17 cellular contexts compared by ENCODE assay signal in the genomic region with DNA sequence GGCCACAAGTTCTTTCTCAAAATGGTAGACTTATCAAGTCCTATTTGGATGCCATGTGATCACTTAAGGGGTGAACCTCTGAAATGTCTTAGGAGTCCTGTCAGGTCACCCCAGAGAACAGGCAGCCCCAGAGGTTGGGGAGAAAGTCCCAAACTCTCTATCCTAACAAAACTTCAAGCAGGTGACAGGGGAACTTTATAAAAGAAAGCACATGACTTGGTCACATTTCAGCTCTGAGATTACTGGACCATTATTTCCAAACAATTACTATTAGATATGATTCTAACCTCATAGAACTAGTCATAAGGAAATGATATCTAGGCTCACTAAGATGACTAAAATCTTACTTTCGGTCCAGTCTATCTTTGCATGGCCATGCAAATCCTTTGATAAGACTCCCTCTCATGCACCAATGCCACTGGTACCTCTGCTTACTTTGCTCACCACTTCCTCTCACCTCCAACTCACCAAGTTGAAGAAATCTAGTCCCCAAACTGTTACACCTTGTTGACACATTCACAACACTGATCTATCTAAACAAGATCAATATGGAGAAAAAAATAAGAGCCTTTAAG.
DNase-seq lines count a peak whose midpoint lies in the region; ATAC-seq and TF ChIP-seq lines count a peak whose summit lies in the region.
"Had no signal": no experiment of that assay in that cellular context is flagged by ENCODE, and none has a peak within 500 bp of the region (broad histone marks: within the 10 kb centered on the region; RNA-seq: fewer than 3 reads in every experiment).

No MANE protein-coding gene starts in this region.

- no peak overlapping the region for H3K4me3 Mint-ChIP-seq in naive thymus-derived CD8-positive, alpha-beta T cell
- no peak overlapping the region for H3K4me3 Mint-ChIP-seq in chondrocyte (ENCODE audit: unreplicated experiment)
- H3K4me3 Mint-ChIP-seq: activated CD4-positive, alpha-beta T cell treated with anti-CD3 and anti-CD28 coated beads, Interleukin-2, amount 10 ng/mL, durations not matched to agents 7 days and 5 days; mesothelial cell of epicardium; T-helper 2 cell treated with Interferon-gamma antibody and Interleukin-4, amounts not matched to agents 5 μg/mL and 100 μg/mL, for 36 hours had no signal

- H3K4me1 ChIP-seq in OCI-LY3 (ENCODE audit: low read length), result peaks cover 58% of the 10 kb centered on the region
- H3K4me1 ChIP-seq: pancreas had no signal

- H3K9ac ChIP-seq in OCI-LY3 (ENCODE audit: low read length), result peak overlapping the region; percentile 75

- peak overlapping the region; percentile 99 for H3K27ac ChIP-seq in OCI-LY3 (ENCODE audit: low read length)
- H3K27ac ChIP-seq: pancreas, thoracic aorta had no signal

- peaks cover 87% of the 10 kb centered on the region for H3K79me2 ChIP-seq in OCI-LY3 (ENCODE audit: low read length)

- no peak for TF ChIP-seq CTCF in OCI-LY3 (IDR thresholded peaks at IDR 0.05; ENCODE audit: low read depth, low read length)
- TF ChIP-seq CTCF in chondrocyte (IDR thresholded peaks at IDR 0.05), result no peak

- H2AFZ ChIP-seq in OCI-LY3 (ENCODE audit: low read depth, low read length), result no peak overlapping the region

- POLR2A ChIA-PET in naive thymus-derived CD8-positive, alpha-beta T cell (lab: Charles Lee), result no interaction called here

- H3K27ac Mint-ChIP-seq in naive thymus-derived CD8-positive, alpha-beta T cell, result no peak overlapping the region
- no peak overlapping the region for H3K27ac Mint-ChIP-seq in chondrocyte (ENCODE audit: unreplicated experiment)
- H3K27ac Mint-ChIP-seq: activated CD4-positive, alpha-beta T cell treated with anti-CD3 and anti-CD28 coated beads, Interleukin-2, amount 10 ng/mL, durations not matched to agents 7 days and 5 days; mesothelial cell of epicardium; T-helper 2 cell treated with Interferon-gamma antibody and Interleukin-4, amounts not matched to agents 5 μg/mL and 100 μg/mL, for 36 hours had no signal

- no peaks in the 10 kb centered on the region for H4K20me1 ChIP-seq in OCI-LY3 (ENCODE audit: insufficient read depth, low read length)

- H3K4me1 Mint-ChIP-seq in naive thymus-derived CD8-positive, alpha-beta T cell, result no peaks in the 10 kb centered on the region
- no peaks in the 10 kb centered on the region for H3K4me1 Mint-ChIP-seq in chondrocyte (ENCODE audit: low read depth)
- H3K4me1 Mint-ChIP-seq: activated CD4-positive, alpha-beta T cell treated with anti-CD3 and anti-CD28 coated beads, Interleukin-2, amount 10 ng/mL, durations not matched to agents 7 days and 5 days; mesothelial cell of epicardium had no signal

- peaks cover 3 to 19% (median 9%) of the 10 kb centered on the region in 9 donors for H3K9me3 Mint-ChIP-seq in naive thymus-derived CD8-positive, alpha-beta T cell
- H3K9me3 Mint-ChIP-seq in chondrocyte (ENCODE audit: low read depth), result peaks cover 6% of the 10 kb centered on the region

- no peak for DNase-seq in naive thymus-derived CD8-positive, alpha-beta T cell
- DNase-seq in chondrocyte (ENCODE audit: low spot score), result no peak
- DNase-seq in NOMO-1 (lab: John Stamatoyannopoulos, UW; ENCODE audit: unreplicated experiment in 2 of 2), result no peak
- no peak for DNase-seq in HK-2 (ENCODE audit: unreplicated experiment)
- DNase-seq: activated CD4-positive, alpha-beta T cell treated with anti-CD3 and anti-CD28 coated beads, Interleukin-2, amount 10 ng/mL, durations not matched to agents 7 days and 5 days; effector CD4-positive, alpha-beta T cell; NCI-H1436; NCI-H510A treated with DMSO at 0.1 percent for 48 hours; pancreas had no signal

- H3K27me3 ChIP-seq in OCI-LY3 (ENCODE audit: low read depth, low read length), result no peaks in the 10 kb centered on the region
- H3K27me3 ChIP-seq: pancreas had no signal

- peaks cover 5% of the 10 kb centered on the region for H3K9me3 ChIP-seq in OCI-LY3 (ENCODE audit: insufficient read depth, low read length)
- H3K9me3 ChIP-seq: pancreas had no signal

- ATAC-seq in GM18870 (IDR thresholded peaks at IDR 0.05; ENCODE audit: unreplicated experiment) (peak; percentile 81), GM21526 (IDR thresholded peaks at IDR 0.05; ENCODE audit: low FRiP score, unreplicated experiment) (peak; percentile 94), HG03066 (IDR thresholded peaks at IDR 0.05; ENCODE audit: low read depth, unreplicated experiment) (peak; percentile 92)
- ATAC-seq in naive thymus-derived CD8-positive, alpha-beta T cell, result no peak
- ATAC-seq: K562, pancreas had no signal

- H3K4me2 ChIP-seq in OCI-LY3 (ENCODE audit: low read length), result peak overlapping the region; percentile 69

- H3K36me3 Mint-ChIP-seq in naive thymus-derived CD8-positive, alpha-beta T cell, result peaks cover 0 to 9% (median 0%) of the 10 kb centered on the region in 3 donors
- peaks cover 2% of the 10 kb centered on the region for H3K36me3 Mint-ChIP-seq in chondrocyte (ENCODE audit: low read depth)

- peak overlapping the region; percentile 38 for H3K4me3 ChIP-seq in OCI-LY3 (ENCODE audit: low read length)
- H3K4me3 ChIP-seq: K562, pancreas, thoracic aorta had no signal

- H3K27me3 Mint-ChIP-seq in naive thymus-derived CD8-positive, alpha-beta T cell, result peaks cover 0 to 30% (median 5%) of the 10 kb centered on the region in 5 donors
- peaks cover 4% of the 10 kb centered on the region for H3K27me3 Mint-ChIP-seq in chondrocyte (ENCODE audit: low read depth)

- H3K36me3 ChIP-seq in OCI-LY3 (replicated peaks; ENCODE audit: low read depth, low read length), result peaks cover 77% of the 10 kb centered on the region
- H3K36me3 ChIP-seq: pancreas, thoracic aorta had no signal

Comparison
In these comparisons a context has a peak if more than half of its experiments do, and no peak if none do; other contexts are left out.
1. ATAC-seq: peak in GM18870 (single experiment), GM21526 (single experiment) and HG03066 (single experiment); none in naive thymus-derived CD8-positive, alpha-beta T cell (0 of 2).